9 cellular contexts compared by ENCODE assay signal in genomic region chr14:105541218-105541617, GRCh38. TPM values are rescaled to one million over a fixed set of nuclear protein-coding genes. Genes with fewer than 3 reads are reported as not detected.
"Had no signal": no experiment of that assay in that cellular context is flagged by ENCODE, and none has a peak within 500 bp of the region (broad histone marks: within the 10 kb centered on the region; RNA-seq: fewer than 3 reads in every experiment).

No MANE protein-coding gene starts in this region.

- H3K4me3 ChIP-seq: GM23248, HAP-1 had no signal

- DNase-seq: GM23248, GOT3, H7, HFFc6, KBM-7 had no signal

- H3K4me1 ChIP-seq: HAP-1 had no signal

- H3K4me3 Mint-ChIP-seq: HFFc6, IgD-negative memory B cell had no signal

- H3K9ac ChIP-seq: GM23248 had no signal

- H3K36me3 ChIP-seq: HAP-1 had no signal

- H3K27ac Mint-ChIP-seq: HFFc6, IgD-negative memory B cell had no signal

- H3K9me3 ChIP-seq: HAP-1 had no signal

- H3K27ac ChIP-seq: GM23248, HL-60 had no signal

RNA-seq across cellular contexts. Expression of gene CRIP1, which starts 54.5 kb away (rescaled TPM):
- total RNA-seq: H4 had no signal
